Comparison of ENCODE assay signal across 22 cellular contexts in the genomic region with DNA sequence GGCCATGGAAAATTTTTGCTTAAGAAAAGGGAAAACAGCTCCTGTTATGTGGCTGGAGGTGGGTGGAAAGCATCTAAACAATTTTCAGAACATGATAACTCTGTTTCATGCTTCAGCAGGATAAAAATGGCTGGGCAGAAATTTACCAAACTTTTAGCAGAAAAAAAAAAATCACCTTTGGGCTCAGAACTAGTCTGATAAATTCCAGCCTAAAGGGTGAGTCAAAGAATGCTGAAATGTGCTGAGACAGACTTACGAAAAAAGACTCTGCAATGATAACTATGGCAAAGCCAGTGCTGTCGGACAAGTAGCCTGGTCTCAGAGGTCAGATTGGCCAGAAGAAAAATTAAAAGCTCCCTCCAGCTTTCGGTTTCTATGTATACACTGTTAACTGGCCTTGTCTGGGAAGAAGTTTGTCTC.
DNase-seq lines count a peak whose midpoint lies in the region; ATAC-seq and TF ChIP-seq lines count a peak whose summit lies in the region.
"Had no signal": no experiment of that assay in that cellular context is flagged by ENCODE, and none has a peak within 500 bp of the region (broad histone marks: within the 10 kb centered on the region; RNA-seq: fewer than 3 reads in every experiment).

No MANE protein-coding gene starts in this region.

- ATAC-seq in lung (ENCODE audit: insufficient read depth, low FRiP score) (peak; percentile 37), right lobe of liver (no peak), GM19023 (IDR thresholded peaks at IDR 0.05; ENCODE audit: unreplicated experiment) (no peak)
- ATAC-seq: Right ventricle myocardium inferior had no signal

- H3K4me2 ChIP-seq in mammary epithelial cell (ENCODE audit: insufficient read depth, low read depth, low read length): peak overlapping the region; percentile 34

- H3K27me3 ChIP-seq in mammary epithelial cell (ENCODE audit: insufficient read depth, low read length): no peaks in the 10 kb centered on the region
- H3K27me3 ChIP-seq in lung (ENCODE audit: control insufficient read depth, insufficient read depth): no peaks in the 10 kb centered on the region
- no peaks in the 10 kb centered on the region for H3K27me3 ChIP-seq in right lobe of liver
- H3K27me3 ChIP-seq: brain microvascular endothelial cell, esophagus squamous epithelium, spleen, thyroid gland had no signal

- no peaks in the 10 kb centered on the region for H3K79me2 ChIP-seq in mammary epithelial cell (ENCODE audit: insufficient read depth, low read length)

- H3K9me3 ChIP-seq in mammary epithelial cell (replicated peaks; ENCODE audit: insufficient read depth, low read length) (no peaks in the 10 kb centered on the region), lung (ENCODE audit: control insufficient read depth in 2 of 2, insufficient read depth in 1 of 2, low read length in 1 of 2) (peaks cover 0 to 2% of the 10 kb centered on the region in 2 donors), right lobe of liver (no peaks in the 10 kb centered on the region)
- H3K9me3 ChIP-seq: esophagus squamous epithelium, HAP-1, heart right ventricle, thyroid gland had no signal

- H3K27ac ChIP-seq in mammary epithelial cell (ENCODE audit: insufficient read depth, low read depth, low read length) (peak overlapping the region; percentile 37), lung (ENCODE audit: low read depth in 1 of 2, low read length in 1 of 2) (no peak overlapping the region), right lobe of liver (no peak overlapping the region)
- H3K27ac ChIP-seq: heart right ventricle, spleen, thyroid gland had no signal

- CTCF ChIA-PET in mammary epithelial cell (lab: Charles Lee; ENCODE audit: low non-redundant PET): no interaction called here

- peaks cover 27% of the 10 kb centered on the region for H3K4me1 ChIP-seq in mammary epithelial cell (ENCODE audit: insufficient read depth, low read length)
- no peaks in the 10 kb centered on the region for H3K4me1 ChIP-seq in lung (ENCODE audit: control insufficient read depth in 2 of 2, insufficient read depth in 2 of 2, low read length in 2 of 2)
- H3K4me1 ChIP-seq in right lobe of liver: no peaks in the 10 kb centered on the region
- H3K4me1 ChIP-seq: HAP-1, heart right ventricle, spleen, thyroid gland had no signal

- no peaks in the 10 kb centered on the region for H4K20me1 ChIP-seq in mammary epithelial cell (ENCODE audit: insufficient read depth, low read length)

- no peaks in the 10 kb centered on the region for H3K36me3 ChIP-seq in mammary epithelial cell (ENCODE audit: insufficient read depth, low read length)
- H3K36me3 ChIP-seq in lung (ENCODE audit: control insufficient read depth in 2 of 2, insufficient read depth in 2 of 2, low read length in 2 of 2): no peaks in the 10 kb centered on the region
- no peaks in the 10 kb centered on the region for H3K36me3 ChIP-seq in right lobe of liver
- H3K36me3 ChIP-seq: brain microvascular endothelial cell, esophagus squamous epithelium, HAP-1, heart right ventricle, spleen, thyroid gland had no signal

- DNase-seq in LHCN-M2 (ENCODE audit: low read depth) (peak; percentile 44), mammary epithelial cell (peak; percentile 23), lung (ENCODE audit: low spot score) (no peak), right lobe of liver (no peak), GM19240 (ENCODE audit: insufficient read length, low spot score) (no peak), retina (no peak)
- DNase-seq: activated CD4-positive, alpha-beta T cell treated with anti-CD3 and anti-CD28 coated beads, Interleukin-2, amount 50 U/mL, for 4 hours; activated T-cell treated with anti-CD3 and anti-CD28 coated beads, Interleukin-2, amount 50 U/mL, for 1 hour; brain microvascular endothelial cell; dermis blood vessel endothelial cell; DMS79 treated with DMSO at 0.1 percent for 48 hours; esophagus squamous epithelium; heart right ventricle; kidney; NCI-H1436 treated with DMSO at 0.1 percent for 48 hours; NCI-H2227 treated with DMSO at 0.1 percent for 48 hours; occipital lobe; spleen; thyroid gland had no signal

- WGBS in mammary epithelial cell (ENCODE audit: low coverage, missing lambda C conversion rate): 63% methylated on average over 3 of the region's 3 CpGs
- WGBS in lung, 2 donors: 67 to 76% methylated on average over 3 of the region's 3 CpGs
- 31% methylated on average over 3 of the region's 3 CpGs for WGBS in right lobe of liver (ENCODE audit: insufficient coverage, low coverage, low lambda C conversion rate, missing lambda C conversion rate)

- BruUV-seq in mammary epithelial cell (replicated peaks; lab: Mats Ljungman, UMichigan): no TSS peak

- TF ChIP-seq POLR2A in right lobe of liver (IDR thresholded peaks at IDR 0.05): no peak

- H3K9ac ChIP-seq in mammary epithelial cell (ENCODE audit: insufficient read depth, low read length): peak overlapping the region; percentile 28

- dilution Hi-C loops in mammary epithelial cell (cut with HindIII; ENCODE audit: low sequenced_read_pairs): no loop called here

- H3K4me3 ChIP-seq in mammary epithelial cell (replicated peaks in 1 of 3; ENCODE audit: insufficient read depth in 1 of 3, low read depth in 2 of 3, low read length in 3 of 3) (no peak overlapping the region), lung (no peak overlapping the region), right lobe of liver (no peak overlapping the region)
- H3K4me3 ChIP-seq: esophagus squamous epithelium, HAP-1, heart right ventricle, spleen, thyroid gland had no signal

- intact Hi-C loops in mammary epithelial cell (cut with micrococcal nuclease): no loop called here
- intact Hi-C loops in right lobe of liver (cut with DNase I): no loop called here

- in situ Hi-C loops in mammary epithelial cell (cut with MboI; ENCODE audit: low sequenced_read_pairs in 2 of 2): no loop called here

- peak overlapping the region; percentile 23 for H2AFZ ChIP-seq in mammary epithelial cell (ENCODE audit: low read depth, low read length)

- TF ChIP-seq CTCF in mammary epithelial cell (conservative IDR thresholded peaks at IDR 0.05 in 1 of 2, IDR thresholded peaks at IDR 0.05 in 1 of 2; ENCODE audit: extremely low read depth in 1 of 2, insufficient read depth in 1 of 2, low read depth in 1 of 2, low read length in 2 of 2): no peak
- no peak for TF ChIP-seq CTCF in lung (IDR thresholded peaks at IDR 0.05; ENCODE audit: control extremely low read depth, extremely low read depth)
- no peak for TF ChIP-seq CTCF in right lobe of liver (IDR thresholded peaks at IDR 0.05)

Comparison
In these comparisons a context has a peak if more than half of its experiments do, and no peak if none do; other contexts are left out.
1. DNase-seq: peak in LHCN-M2 (single experiment) and mammary epithelial cell (single experiment); none in lung (single experiment), right lobe of liver (0 of 3), GM19240 (single experiment) and retina (single experiment).